In genomic region chr3:80190051-80190450, GRCh38 we compare ENCODE assay signal across 14 cellular contexts.
DNase-seq lines count a peak whose midpoint lies in the region; ATAC-seq, FAIRE-seq and TF ChIP-seq lines count a peak whose summit lies in the region.
"Had no signal": no experiment of that assay in that cellular context is flagged by ENCODE, and none has a peak within 500 bp of the region (broad histone marks: within the 10 kb centered on the region; RNA-seq: fewer than 3 reads in every experiment).

No MANE protein-coding gene starts in this region.

- 0 to 6% (median 1%) methylated on average over 3 of the region's 3 CpGs for WGBS in psoas muscle, 3 donors

- H3K36me3 ChIP-seq in bronchial epithelial cell (ENCODE audit: control insufficient read depth, insufficient read depth, low read length) (no peaks in the 10 kb centered on the region), psoas muscle (ENCODE audit: insufficient read depth in 1 of 2, low read depth in 1 of 2) (no peaks in the 10 kb centered on the region)

- ATAC-seq in psoas muscle (no peak), HG02970 (IDR thresholded peaks at IDR 0.05; ENCODE audit: low FRiP score, unreplicated experiment) (no peak)
- ATAC-seq: left ventricle myocardium superior, sciatic nerve had no signal

- H3K27me3 ChIP-seq in bronchial epithelial cell (ENCODE audit: control insufficient read depth, insufficient read depth, low read length) (no peaks in the 10 kb centered on the region), psoas muscle (ENCODE audit: insufficient read depth in 3 of 3, low read length in 2 of 3) (no peaks in the 10 kb centered on the region)

- H3K9me3 ChIP-seq in psoas muscle = no peaks in the 10 kb centered on the region

- no peak for FAIRE-seq in bronchial epithelial cell (lab: Jason Lieb, UNC)

- intact Hi-C loops in psoas muscle (cut with DNase I) = no loop called here

- TF ChIP-seq CTCF in AG10803 (conservative IDR thresholded peaks at IDR 0.05; ENCODE audit: low read length) = no peak
- no peak for TF ChIP-seq CTCF in bronchial epithelial cell (IDR thresholded peaks at IDR 0.05; ENCODE audit: insufficient read depth, low read length, severe bottlenecking)
- TF ChIP-seq CTCF in psoas muscle (IDR thresholded peaks at IDR 0.05) = no peak

- H3K4me3 ChIP-seq in AG10803 (ENCODE audit: low read length) (no peak overlapping the region), bronchial epithelial cell (ENCODE audit: low read depth, low read length) (no peak overlapping the region), psoas muscle (no peak overlapping the region)
- H3K4me3 ChIP-seq: coronary artery had no signal

- H3K4me1 ChIP-seq in psoas muscle = no peaks in the 10 kb centered on the region

- DNase-seq in AG10803 (ENCODE audit: low read depth) = peak; percentile 28
- DNase-seq in M059J (ENCODE audit: low read depth) = peak; percentile 74
- DNase-seq in bronchial epithelial cell (ENCODE audit: low read depth) = peak; percentile 78
- peak; percentile 82 for DNase-seq in kidney tubule cell (ENCODE audit: low spot score)
- no peak for DNase-seq in NCI-H524 treated with DMSO at 0.1 percent for 48 hours (lab: John Stamatoyannopoulos, UW)
- no peak for DNase-seq in psoas muscle
- DNase-seq in SKM-1 (lab: John Stamatoyannopoulos, UW; ENCODE audit: unreplicated experiment) = no peak
- DNase-seq: activated T-cell treated with anti-CD3 and anti-CD28 coated beads, Interleukin-2, amount 50 U/mL, for 24 hours; CD4-positive, alpha-beta memory T cell; left ventricle myocardium superior; NK-92 treated with Interleukin-12 subunit alpha and Interleukin-12 subunit beta, amount 100 ng/mL, for 24 hours had no signal

- H3K27ac ChIP-seq in psoas muscle = no peak overlapping the region
- H3K27ac ChIP-seq: coronary artery had no signal

Comparison
In these comparisons a context has a peak if more than half of its experiments do, and no peak if none do; other contexts are left out.
1. DNase-seq: peak in AG10803 (single experiment), M059J (single experiment), bronchial epithelial cell (single experiment) and kidney tubule cell (single experiment); none in NCI-H524 treated with DMSO at 0.1 percent for 48 hours (single experiment), psoas muscle (0 of 2) and SKM-1 (single experiment).